ENCODE assay signal across 8 cellular contexts in genomic region chr7:127392566-127393369, GRCh38. TPM values are rescaled to one million over a fixed set of nuclear protein-coding genes. Genes with fewer than 3 reads are reported as not detected.
DNase-seq lines count a peak whose midpoint lies in the region; ATAC-seq and TF ChIP-seq lines count a peak whose summit lies in the region.

A gene with protein sequence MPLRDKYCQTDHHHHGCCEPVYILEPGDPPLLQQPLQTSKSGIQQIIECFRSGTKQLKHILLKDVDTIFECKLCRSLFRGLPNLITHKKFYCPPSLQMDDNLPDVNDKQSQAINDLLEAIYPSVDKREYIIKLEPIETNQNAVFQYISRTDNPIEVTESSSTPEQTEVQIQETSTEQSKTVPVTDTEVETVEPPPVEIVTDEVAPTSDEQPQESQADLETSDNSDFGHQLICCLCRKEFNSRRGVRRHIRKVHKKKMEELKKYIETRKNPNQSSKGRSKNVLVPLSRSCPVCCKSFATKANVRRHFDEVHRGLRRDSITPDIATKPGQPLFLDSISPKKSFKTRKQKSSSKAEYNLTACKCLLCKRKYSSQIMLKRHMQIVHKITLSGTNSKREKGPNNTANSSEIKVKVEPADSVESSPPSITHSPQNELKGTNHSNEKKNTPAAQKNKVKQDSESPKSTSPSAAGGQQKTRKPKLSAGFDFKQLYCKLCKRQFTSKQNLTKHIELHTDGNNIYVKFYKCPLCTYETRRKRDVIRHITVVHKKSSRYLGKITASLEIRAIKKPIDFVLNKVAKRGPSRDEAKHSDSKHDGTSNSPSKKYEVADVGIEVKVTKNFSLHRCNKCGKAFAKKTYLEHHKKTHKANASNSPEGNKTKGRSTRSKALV (minus strand): TSS chr7:127392708. CDS start chr7:127391557, 1,151 bp downstream.

- TF ChIP-seq CTCF in fibroblast of the aortic adventitia (IDR thresholded peaks at IDR 0.05; ENCODE audit: insufficient read depth, low read length) (no peak), nephron progenitor cell (IDR thresholded peaks at IDR 0.05) (no peak)

- ATAC-seq in stimulated activated naive CD8-positive, alpha-beta T cell treated with anti-CD3 and anti-CD28 coated beads, Interleukin-15, amount 100 ng/mL, for 72 hours: peak; percentile 86

- peak; percentile 85 for DNase-seq in EL
- DNase-seq in H4 (ENCODE audit: low spot score): peak; percentile 89
- peak; percentile 85 for DNase-seq in M059J (ENCODE audit: low read depth)
- DNase-seq in SHP77 treated with DMSO at 0.1 percent for 48 hours (lab: John Stamatoyannopoulos, UW): peak; percentile 55
- DNase-seq in activated effector memory CD4-positive, alpha-beta T cell treated with anti-CD3 and anti-CD28 coated beads, Interleukin-2, amount 50 U/mL, for 16 hours: peak; percentile 95
- DNase-seq in fibroblast of the aortic adventitia (ENCODE audit: low read depth): peak; percentile 79
- DNase-seq in nephron progenitor cell: peak; percentile 82
- peak; percentile 88 to 90 for DNase-seq in stimulated activated naive CD8-positive, alpha-beta T cell treated with anti-CD3 and anti-CD28 coated beads, Interleukin-15, amount 100 ng/mL, for 72 hours

- no peaks in the 10 kb centered on the region for H3K9me3 Mint-ChIP-seq in nephron progenitor cell
- H3K9me3 Mint-ChIP-seq in stimulated activated naive CD8-positive, alpha-beta T cell treated with anti-CD3 and anti-CD28 coated beads, Interleukin-15, amount 100 ng/mL, for 72 hours: peaks cover 7 to 9% of the 10 kb centered on the region in 2 donors

- H3K36me3 Mint-ChIP-seq in nephron progenitor cell (ENCODE audit: low read depth): peaks cover 28% of the 10 kb centered on the region

- H3K4me3 ChIP-seq in fibroblast of the aortic adventitia (ENCODE audit: low read depth, low read length): peak within 1 kb of the TSS; percentile 82

- H3K27me3 Mint-ChIP-seq in nephron progenitor cell (ENCODE audit: low read depth, poor library complexity): peaks cover 30% of the 10 kb centered on the region
- H3K27me3 Mint-ChIP-seq in stimulated activated naive CD8-positive, alpha-beta T cell treated with anti-CD3 and anti-CD28 coated beads, Interleukin-15, amount 100 ng/mL, for 72 hours: no peaks in the 10 kb centered on the region

- peaks cover 32% of the 10 kb centered on the region for H3K4me1 Mint-ChIP-seq in nephron progenitor cell
- peaks cover 63% of the 10 kb centered on the region for H3K4me1 Mint-ChIP-seq in stimulated activated naive CD8-positive, alpha-beta T cell treated with anti-CD3 and anti-CD28 coated beads, Interleukin-15, amount 100 ng/mL, for 72 hours

- peak within 1 kb of the TSS; percentile 55 for H3K27ac Mint-ChIP-seq in nephron progenitor cell
- peak within 1 kb of the TSS; percentile 99 for H3K27ac Mint-ChIP-seq in stimulated activated naive CD8-positive, alpha-beta T cell treated with anti-CD3 and anti-CD28 coated beads, Interleukin-15, amount 100 ng/mL, for 72 hours

- peak within 1 kb of the TSS; percentile 96 for H3K4me3 Mint-ChIP-seq in nephron progenitor cell
- peak within 1 kb of the TSS; percentile 94 to 98 for H3K4me3 Mint-ChIP-seq in stimulated activated naive CD8-positive, alpha-beta T cell treated with anti-CD3 and anti-CD28 coated beads, Interleukin-15, amount 100 ng/mL, for 72 hours

RNA-seq across cellular contexts. Expression of the gene that starts here (rescaled TPM):
- 8.5 and 9.3 TPM in 2 replicates for total RNA-seq in H4 (2014; rRNA removed; shearing (Covaris generic))
- 24.8 and 25.1 TPM in 2 replicates for total RNA-seq in M059J (2014; rRNA removed; shearing (Covaris generic))
- total RNA-seq in fibroblast of the aortic adventitia (ENCODE audit: low replicate concordance): 15.5 and 37.5 TPM in 2 replicates

Comparison
In these comparisons a context has a peak if more than half of its experiments do, and no peak if none do; other contexts are left out.
1. Peak in every context shown above with its lines: DNase-seq, ATAC-seq and H3K4me3 ChIP-seq.